In the genomic region with DNA sequence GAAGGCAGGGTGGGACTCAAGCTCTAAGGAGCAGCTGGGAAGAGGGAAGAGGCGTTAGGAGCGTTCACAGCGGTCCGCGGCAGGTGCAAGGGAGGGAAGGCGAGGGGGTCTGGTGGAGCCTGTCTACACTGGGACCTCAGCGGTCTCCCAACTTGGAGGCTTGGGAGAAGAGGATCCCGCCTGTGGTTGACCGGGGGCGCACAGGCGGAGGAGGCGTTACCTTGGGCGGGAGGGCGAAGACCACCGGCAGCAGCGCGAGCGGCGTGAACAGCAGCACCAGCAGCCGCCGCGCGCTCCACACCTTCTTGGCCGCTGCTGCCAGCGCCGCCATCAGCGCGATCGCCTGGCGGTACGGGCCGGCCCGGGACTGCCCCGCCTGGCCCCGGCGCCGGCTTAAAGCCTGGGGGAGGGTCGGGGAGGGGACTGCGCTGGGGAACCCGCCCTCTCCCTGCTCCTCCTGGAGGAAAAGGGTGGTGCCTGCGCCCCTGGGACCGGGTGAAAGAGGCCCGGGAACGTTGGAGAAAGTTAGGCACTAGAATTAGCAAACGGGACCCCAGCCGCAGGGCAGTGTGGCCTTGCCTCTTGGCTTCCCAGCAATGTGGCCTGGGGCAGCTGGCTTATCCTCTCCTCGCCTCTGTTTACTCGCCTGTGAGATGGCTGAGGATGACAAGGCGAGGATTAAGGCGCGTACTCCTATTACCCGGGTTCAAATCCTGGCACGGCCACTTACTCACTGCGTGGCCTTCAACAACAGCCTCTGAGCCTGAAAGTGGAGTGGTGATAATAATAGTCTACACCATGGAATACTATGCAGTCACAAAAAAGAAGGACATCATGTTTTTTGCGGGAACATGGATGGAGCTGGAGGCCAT, we compare ENCODE assay signal across 2 cellular contexts.
TF ChIP-seq lines count a peak whose summit lies in the region.

Gene SLC13A3 (minus strand): TSS at position 369 of the 872 bp plus-strand sequence. CDS start 38 bp downstream, at position 331.

TF ChIP-seq in H1, 55 proteins besides CTCF, POLR2A, EP300 and RAD21 (continues in another document):
- TF ChIP-seq NRF1 (IDR thresholded peaks at IDR 0.05; ENCODE audit: low read depth, low read length) (no peak), MAX (IDR thresholded peaks at IDR 0.05) (peak; percentile 63), RNF2 (IDR thresholded peaks at IDR 0.05; ENCODE audit: borderline replicate concordance, low read depth, low read length, missing control alignments, poor library complexity, severe bottlenecking) (no peak), SIX5 (IDR thresholded peaks at IDR 0.05; ENCODE audit: low read depth, low read length) (no peak), EZH2 (IDR thresholded peaks at IDR 0.05; ENCODE audit: low read depth, low read length, severe bottlenecking) (no peak), MAFK (IDR thresholded peaks at IDR 0.05; ENCODE audit: low read depth, low read length) (no peak), CBX8 (IDR thresholded peaks at IDR 0.05; ENCODE audit: borderline replicate concordance, low read depth, low read length) (no peak), POLR2AphosphoS5 (IDR thresholded peaks at IDR 0.05; ENCODE audit: low read depth, low read length) (0 out of 2 replicates have a peak, but pooled peaks have one; percentile 56), CBX5 (IDR thresholded peaks at IDR 0.05; ENCODE audit: low read depth, low read length) (no peak), KDM5A (IDR thresholded peaks at IDR 0.05; ENCODE audit: low read length) (no peak), SUZ12 (IDR thresholded peaks at IDR 0.05; ENCODE audit: low read length) (no peak), KDM4A (IDR thresholded peaks at IDR 0.05; ENCODE audit: low read depth, low read length, severe bottlenecking) (peak; percentile 61), TBP (IDR thresholded peaks at IDR 0.05; ENCODE audit: low read depth, low read length) (peak; percentile 50; the same call in 1 of the 2 replicates), POU5F1 (IDR thresholded peaks at IDR 0.05; ENCODE audit: low read depth, low read length) (no peak), CREB1 (IDR thresholded peaks at IDR 0.05) (no peak), TAF7 (optimal IDR thresholded peaks at IDR 0.05; ENCODE audit: borderline replicate concordance, low read depth, low read length) (no peak), JUN (IDR thresholded peaks at IDR 0.05; ENCODE audit: low read depth, low read length) (no peak), BRCA1 (IDR thresholded peaks at IDR 0.05; ENCODE audit: low read depth, low read length) (no peak), RFX5 (IDR thresholded peaks at IDR 0.05; ENCODE audit: borderline replicate concordance, low read depth, low read length) (no peak), PHF8 (conservative IDR thresholded peaks at IDR 0.05; ENCODE audit: low read depth, low read length) (no peak), TAF1 (IDR thresholded peaks at IDR 0.05; ENCODE audit: low read depth, low read length) (peak; percentile 73), SAP30 (IDR thresholded peaks at IDR 0.05; ENCODE audit: insufficient read depth, insufficient replicate concordance, low read length) (no peak), ASH2L (IDR thresholded peaks at IDR 0.05; ENCODE audit: low read length) (peak; percentile 84), E2F6 (IDR thresholded peaks at IDR 0.05) (peak; percentile 71), SP1 (IDR thresholded peaks at IDR 0.05; ENCODE audit: low read depth, low read length) (no peak), GABPA (IDR thresholded peaks at IDR 0.05; ENCODE audit: borderline replicate concordance, insufficient read depth, low read length) (no peak), CHD1 (IDR thresholded peaks at IDR 0.05; ENCODE audit: low read depth, low read length) (no peak), HDAC6 (IDR thresholded peaks at IDR 0.05; ENCODE audit: low read depth, low read length) (no peak), TCF12 (IDR thresholded peaks at IDR 0.05; ENCODE audit: low read depth, low read length) (no peak)

TF ChIP-seq in liver, 16 proteins besides CTCF, POLR2A, EP300 and RAD21:
- no peak for TF ChIP-seq REST (IDR thresholded peaks at IDR 0.05)
- TF ChIP-seq ATF3 (IDR thresholded peaks at IDR 0.05) = no peak
- no peak for TF ChIP-seq RXRA (IDR thresholded peaks at IDR 0.05)
- TF ChIP-seq SP1 (IDR thresholded peaks at IDR 0.05) = no peak
- TF ChIP-seq GABPA (IDR thresholded peaks at IDR 0.05 in 1 of 2, conservative IDR thresholded peaks at IDR 0.05 in 1 of 2) = no peak
- no peak for TF ChIP-seq YY1 (IDR thresholded peaks at IDR 0.05)
- no peak for TF ChIP-seq HNF4A (conservative IDR thresholded peaks at IDR 0.05)
- no peak for TF ChIP-seq JUND (IDR thresholded peaks at IDR 0.05)
- no peak for TF ChIP-seq TAF1 (conservative IDR thresholded peaks at IDR 0.05)
- no peak for TF ChIP-seq FOXA1 (IDR thresholded peaks at IDR 0.05)
- no peak for TF ChIP-seq HNF4G (IDR thresholded peaks at IDR 0.05)
